ENCODE assay signal across 11 cellular contexts in the genomic region with DNA sequence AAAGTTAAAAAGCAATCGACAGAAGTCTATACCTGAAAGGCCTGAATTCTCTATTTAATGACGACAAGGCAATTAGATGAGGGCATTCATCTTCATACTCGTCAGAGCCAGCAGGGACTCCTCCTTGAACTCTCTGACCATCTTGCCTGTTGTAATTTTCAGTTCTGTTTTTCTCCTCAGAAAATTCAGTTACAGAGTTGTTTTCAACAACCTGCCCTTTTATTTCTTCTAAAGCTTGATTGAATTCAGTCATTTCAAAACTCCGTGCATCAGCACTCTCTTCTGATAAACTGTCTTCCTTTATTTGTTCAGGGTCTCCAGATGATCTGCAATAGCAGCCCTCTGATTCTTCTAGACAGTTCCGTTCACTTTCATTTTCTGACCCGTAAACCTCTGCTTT.
DNase-seq lines count a peak whose midpoint lies in the region; ATAC-seq and FAIRE-seq lines count a peak whose summit lies in the region.
"Had no signal": no experiment of that assay in that cellular context is flagged by ENCODE, and none has a peak within 500 bp of the region (broad histone marks: within the 10 kb centered on the region; RNA-seq: fewer than 3 reads in every experiment).

No MANE protein-coding gene starts in this region.

- FAIRE-seq in islet of Langerhans (lab: Jason Lieb, UNC), result peak; percentile 55
- FAIRE-seq: A204.1, endothelial cell of umbilical vein had no signal

- DNase-seq in NOMO-1 treated with DMSO at 0.1 percent for 48 hours (lab: John Stamatoyannopoulos, UW; ENCODE audit: unreplicated experiment) (peak; percentile 60), NOMO-1 treated with dmso at 0.1 percent for 144 hours (lab: John Stamatoyannopoulos, UW; ENCODE audit: unreplicated experiment) (no peak), nucleus accumbens (lab: John Stamatoyannopoulos, UW) (no peak), SKM-1 (lab: John Stamatoyannopoulos, UW; ENCODE audit: unreplicated experiment) (no peak), NCI-H2081 treated with DMSO at 0.1 percent for 48 hours (lab: John Stamatoyannopoulos, UW) (no peak)
- DNase-seq: activated CD4-positive, alpha-beta T cell treated with anti-CD3 and anti-CD28 coated beads for 48 hours had no signal

- ATAC-seq in GM21529 (IDR thresholded peaks at IDR 0.05; ENCODE audit: unreplicated experiment), result peak; percentile 65
- peak; percentile 57 for ATAC-seq in HG03558 (IDR thresholded peaks at IDR 0.05; ENCODE audit: extremely low read depth, unreplicated experiment)
